Comparison of ENCODE assay signal across 10 cellular contexts in the genomic region with DNA sequence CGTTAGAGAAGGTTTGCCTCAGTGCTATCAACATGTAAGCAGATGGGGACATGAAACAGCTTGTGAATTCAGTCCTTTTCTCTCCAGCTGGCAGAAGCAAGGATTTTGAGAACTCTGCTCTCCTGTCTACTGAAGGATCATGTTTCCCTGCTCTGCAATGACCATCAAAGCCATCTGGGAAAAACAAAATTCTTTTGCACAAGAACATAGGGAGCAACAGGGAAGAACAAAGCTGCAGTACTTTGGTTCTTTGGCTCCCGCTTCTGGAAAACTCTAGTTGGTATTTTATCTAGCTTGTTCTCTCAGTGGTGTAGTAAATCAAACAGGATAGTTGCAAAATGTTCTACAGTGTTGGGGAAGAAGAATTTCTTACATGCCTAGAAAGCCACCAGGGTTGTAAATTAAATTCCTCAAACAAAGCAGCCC.
A peak's percentile ranks its signal among the peaks of the same experiment; 100 is the strongest.
DNase-seq lines count a peak whose midpoint lies in the region; ATAC-seq and TF ChIP-seq lines count a peak whose summit lies in the region.
"Had no signal": no experiment of that assay in that cellular context is flagged by ENCODE, and none has a peak within 500 bp of the region (broad histone marks: within the 10 kb centered on the region; RNA-seq: fewer than 3 reads in every experiment).

No MANE protein-coding gene starts in this region.

- no peaks in the 10 kb centered on the region for H3K36me3 ChIP-seq in body of pancreas (replicated peaks in 1 of 2; ENCODE audit: insufficient read depth in 1 of 2, low read depth in 2 of 2)
- H3K36me3 ChIP-seq in right lobe of liver: no peaks in the 10 kb centered on the region
- H3K36me3 ChIP-seq in testis (ENCODE audit: low read depth, missing control alignments): no peaks in the 10 kb centered on the region

- H3K27me3 ChIP-seq in body of pancreas (no peaks in the 10 kb centered on the region), right lobe of liver (no peaks in the 10 kb centered on the region), testis (no peaks in the 10 kb centered on the region)

- ATAC-seq in body of pancreas (peak; percentile 55), right lobe of liver (peak in 3 of 4 donors; percentile 28 to 54 (median 42)), HG03565 (IDR thresholded peaks at IDR 0.05; ENCODE audit: unreplicated experiment) (no peak), HG02798 (IDR thresholded peaks at IDR 0.05; ENCODE audit: poor library complexity, unreplicated experiment) (no peak)

- TF ChIP-seq POLR2A in body of pancreas (IDR thresholded peaks at IDR 0.05) (no peak), right lobe of liver (IDR thresholded peaks at IDR 0.05) (no peak), testis (IDR thresholded peaks at IDR 0.05) (no peak)

- DNase-seq in LHCN-M2 (ENCODE audit: low read depth) (peak; percentile 50), body of pancreas (peak in 1 of 4 donors; percentile 17), right lobe of liver (no peak), testis (peak; percentile 48), GOT3 (lab: John Stamatoyannopoulos, UW) (no peak), iPS-NIHi11 (ENCODE audit: low spot score) (no peak)
- DNase-seq: activated T-cell treated with anti-CD3 and anti-CD28 coated beads, Interleukin-2, amount 50 U/mL, for 1 hour; DMS79 had no signal

- no peaks in the 10 kb centered on the region for H3K9me3 ChIP-seq in body of pancreas
- no peaks in the 10 kb centered on the region for H3K9me3 ChIP-seq in right lobe of liver
- no peaks in the 10 kb centered on the region for H3K9me3 ChIP-seq in testis

- no peak overlapping the region for H3K4me3 ChIP-seq in body of pancreas
- H3K4me3 ChIP-seq in right lobe of liver: no peak overlapping the region
- no peak overlapping the region for H3K4me3 ChIP-seq in testis

- intact Hi-C loops in body of pancreas (cut with DNase I) (no loop called here), right lobe of liver (cut with DNase I) (no loop called here), testis (cut with DNase I; ENCODE audit: low total_unique reads) (no loop called here)

- peak overlapping the region in 1 of 4 donors; percentile 2 for H3K27ac ChIP-seq in body of pancreas
- no peak overlapping the region for H3K27ac ChIP-seq in right lobe of liver
- peak overlapping the region in 1 of 2 donors; percentile 18 for H3K27ac ChIP-seq in testis

- 31 to 45% methylated on average over 2 of the region's 2 CpGs for WGBS in body of pancreas, 2 donors
- 17% methylated on average over 2 of the region's 2 CpGs for whole genome bisulfite sequencing in right lobe of liver (ENCODE audit: insufficient coverage, low coverage, low lambda C conversion rate, missing lambda C conversion rate)
- 24 to 39% methylated on average over 2 of the region's 2 CpGs for WGBS in testis, 2 donors

- TF ChIP-seq CTCF in body of pancreas (IDR thresholded peaks at IDR 0.05) (no peak), right lobe of liver (IDR thresholded peaks at IDR 0.05) (no peak), testis (IDR thresholded peaks at IDR 0.05) (no peak)

- H3K4me1 ChIP-seq in body of pancreas (peaks cover 4% of the 10 kb centered on the region), right lobe of liver (no peaks in the 10 kb centered on the region), testis (peaks cover 4% of the 10 kb centered on the region)

Comparison
In these comparisons a context has a peak if more than half of its experiments do, and no peak if none do; other contexts are left out.
1. DNase-seq: peak in LHCN-M2 (single experiment) and testis (single experiment); none in right lobe of liver (0 of 3), GOT3 (single experiment) and iPS-NIHi11 (single experiment).
2. ATAC-seq: peak in body of pancreas (single experiment) and right lobe of liver (3 of 4); none in HG03565 (single experiment) and HG02798 (single experiment).